ENCODE assay signal across 1 cellular context in the genomic region with DNA sequence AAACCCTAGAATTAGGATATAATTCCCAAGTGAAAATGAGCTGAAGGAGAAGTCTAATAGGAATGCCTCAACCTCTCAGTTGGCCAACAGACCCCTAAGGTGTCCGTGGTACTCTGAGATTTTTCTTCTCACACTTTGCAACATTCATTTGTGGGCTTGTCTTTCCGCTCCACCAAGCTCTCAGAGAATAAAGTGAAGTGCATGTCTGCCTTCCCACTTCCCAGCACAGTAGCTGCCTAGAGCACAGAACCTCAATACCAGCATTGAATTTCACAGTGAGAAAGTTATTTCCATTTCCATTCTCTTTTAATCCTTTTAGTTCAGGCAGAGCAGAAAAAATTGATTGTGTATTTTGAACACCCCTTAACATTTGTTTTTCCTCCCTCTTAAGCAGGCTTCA.
TF ChIP-seq lines count a peak whose summit lies in the region.

No MANE protein-coding gene starts in this region.

TF ChIP-seq in IMR-90, 13 proteins besides CTCF, POLR2A, EP300 and RAD21:
- TF ChIP-seq BHLHE40 (IDR thresholded peaks at IDR 0.05; ENCODE audit: low read depth, low read length), result no peak
- TF ChIP-seq NFE2L2 (IDR thresholded peaks at IDR 0.05; ENCODE audit: low read depth, low read length), result no peak
- no peak for TF ChIP-seq FOS (IDR thresholded peaks at IDR 0.05; ENCODE audit: low read depth, low read length)
- TF ChIP-seq CEBPB (IDR thresholded peaks at IDR 0.05; ENCODE audit: low read depth, low read length), result no peak
- no peak for TF ChIP-seq SMC3 (IDR thresholded peaks at IDR 0.05; ENCODE audit: low read depth, low read length)
- TF ChIP-seq, protein P1, sequence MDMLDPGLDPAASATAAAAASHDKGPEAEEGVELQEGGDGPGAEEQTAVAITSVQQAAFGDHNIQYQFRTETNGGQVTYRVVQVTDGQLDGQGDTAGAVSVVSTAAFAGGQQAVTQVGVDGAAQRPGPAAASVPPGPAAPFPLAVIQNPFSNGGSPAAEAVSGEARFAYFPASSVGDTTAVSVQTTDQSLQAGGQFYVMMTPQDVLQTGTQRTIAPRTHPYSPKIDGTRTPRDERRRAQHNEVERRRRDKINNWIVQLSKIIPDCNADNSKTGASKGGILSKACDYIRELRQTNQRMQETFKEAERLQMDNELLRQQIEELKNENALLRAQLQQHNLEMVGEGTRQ (IDR thresholded peaks at IDR 0.05; ENCODE audit: low read depth, low read length), result no peak
- TF ChIP-seq CHD1 (IDR thresholded peaks at IDR 0.05; ENCODE audit: low read depth, low read length), result no peak
